In the genomic region with DNA sequence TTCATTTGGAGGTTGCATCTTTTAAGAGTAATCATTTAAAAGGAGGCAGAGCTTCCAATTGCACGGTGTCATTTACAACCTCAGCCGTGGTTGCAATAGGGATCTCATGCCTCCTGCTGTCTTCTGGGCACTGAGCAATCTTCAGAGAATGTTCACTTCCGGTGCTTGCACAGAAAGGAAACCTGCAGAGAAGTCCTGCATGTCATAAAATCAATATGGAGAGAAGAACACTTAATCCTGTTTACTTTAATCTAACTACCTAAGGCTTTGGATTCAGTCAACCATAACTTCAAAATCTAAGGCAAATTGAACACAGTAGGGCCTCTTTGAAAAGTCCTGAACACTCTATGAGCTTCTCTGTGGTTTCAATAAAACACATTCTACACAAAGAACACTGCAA, we compare ENCODE assay signal across 1 cellular context.
TF ChIP-seq lines count a peak whose summit lies in the region.

No MANE protein-coding gene starts in this region.

TF ChIP-seq in HEK293, 187 proteins besides CTCF, POLR2A, EP300 and RAD21 (continued from another document and continues in another):
- TF ChIP-seq, protein P1, sequence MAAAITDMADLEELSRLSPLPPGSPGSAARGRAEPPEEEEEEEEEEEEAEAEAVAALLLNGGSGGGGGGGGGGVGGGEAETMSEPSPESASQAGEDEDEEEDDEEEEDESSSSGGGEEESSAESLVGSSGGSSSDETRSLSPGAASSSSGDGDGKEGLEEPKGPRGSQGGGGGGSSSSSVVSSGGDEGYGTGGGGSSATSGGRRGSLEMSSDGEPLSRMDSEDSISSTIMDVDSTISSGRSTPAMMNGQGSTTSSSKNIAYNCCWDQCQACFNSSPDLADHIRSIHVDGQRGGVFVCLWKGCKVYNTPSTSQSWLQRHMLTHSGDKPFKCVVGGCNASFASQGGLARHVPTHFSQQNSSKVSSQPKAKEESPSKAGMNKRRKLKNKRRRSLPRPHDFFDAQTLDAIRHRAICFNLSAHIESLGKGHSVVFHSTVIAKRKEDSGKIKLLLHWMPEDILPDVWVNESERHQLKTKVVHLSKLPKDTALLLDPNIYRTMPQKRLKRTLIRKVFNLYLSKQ (tag by site-specific recombination; IDR thresholded peaks at IDR 0.05; ENCODE audit: borderline replicate concordance) = no peak
- TF ChIP-seq MEIS1 (CRISPR knock-in tag; IDR thresholded peaks at IDR 0.05; ENCODE audit: borderline replicate concordance) (no peak), ZNF416 (tag by site-specific recombination; IDR thresholded peaks at IDR 0.05) (no peak), ZNF274 (IDR thresholded peaks at IDR 0.05; ENCODE audit: low read length) (no peak), ZNF274 (tag by site-specific recombination; IDR thresholded peaks at IDR 0.05; ENCODE audit: borderline replicate concordance) (no peak), ZNF221 (tag by site-specific recombination; IDR thresholded peaks at IDR 0.05; ENCODE audit: borderline replicate concordance) (peak; percentile 80; the same call in 1 of the 2 replicates), ZNF785 (tag by site-specific recombination; IDR thresholded peaks at IDR 0.05) (no peak), ZBTB7A (tag by site-specific recombination; IDR thresholded peaks at IDR 0.05; ENCODE audit: low read depth) (no peak), ZNF354C (tag by site-specific recombination; IDR thresholded peaks at IDR 0.05; ENCODE audit: borderline replicate concordance, low read depth) (no peak), PRDM1 (tag by site-specific recombination; IDR thresholded peaks at IDR 0.05) (no peak), ZNF239 (tag by site-specific recombination; IDR thresholded peaks at IDR 0.05) (no peak), YY1 (tag by site-specific recombination; IDR thresholded peaks at IDR 0.05) (peak; percentile 71), ZEB2 (tag by site-specific recombination; IDR thresholded peaks at IDR 0.05) (no peak), ZNF585B (tag by site-specific recombination; IDR thresholded peaks at IDR 0.05) (no peak), MZF1 (tag by site-specific recombination; IDR thresholded peaks at IDR 0.05; ENCODE audit: borderline replicate concordance) (peak; percentile 94; the same call in 1 of the 2 replicates), ZNF335 (tag by site-specific recombination; conservative IDR thresholded peaks at IDR 0.05) (peak; percentile 36; the same call in 1 of the 2 replicates), HOXC10 (CRISPR knock-in tag; IDR thresholded peaks at IDR 0.05) (no peak), ZBTB48 (tag by site-specific recombination; IDR thresholded peaks at IDR 0.05) (no peak), GLI2 (tag by site-specific recombination; IDR thresholded peaks at IDR 0.05; ENCODE audit: borderline replicate concordance, low read depth) (0 out of 2 replicates have a peak, but pooled peaks have one; percentile 47), ZNF600 (tag by site-specific recombination; IDR thresholded peaks at IDR 0.05) (peak; percentile 82; the same call in 1 of the 2 replicates), ZNF670 (tag by site-specific recombination; IDR thresholded peaks at IDR 0.05; ENCODE audit: low read depth) (no peak), ZNF140 (tag by site-specific recombination; IDR thresholded peaks at IDR 0.05) (no peak), ZNF423 (tag by site-specific recombination; IDR thresholded peaks at IDR 0.05) (peak; percentile 61; the same call in 1 of the 2 replicates), ZNF391 (tag by site-specific recombination; IDR thresholded peaks at IDR 0.05; ENCODE audit: borderline replicate concordance, low read depth) (no peak), REPIN1 (tag by site-specific recombination; IDR thresholded peaks at IDR 0.05; ENCODE audit: low read depth) (no peak), ZNF211 (tag by site-specific recombination; IDR thresholded peaks at IDR 0.05; ENCODE audit: low read depth) (no peak), ZNF146 (tag by site-specific recombination; IDR thresholded peaks at IDR 0.05) (no peak), ZNF626 (tag by site-specific recombination; IDR thresholded peaks at IDR 0.05) (peak; percentile 61; the same call in 1 of the 2 replicates), ZNF549 (tag by site-specific recombination; IDR thresholded peaks at IDR 0.05) (no peak), ZNF837 (tag by site-specific recombination; IDR thresholded peaks at IDR 0.05) (no peak), ZNF658 (tag by site-specific recombination; IDR thresholded peaks at IDR 0.05) (no peak), KLF7 (tag by site-specific recombination; IDR thresholded peaks at IDR 0.05; ENCODE audit: borderline replicate concordance) (no peak), ZIC2 (tag by site-specific recombination; IDR thresholded peaks at IDR 0.05) (peak; percentile 98), ZNF843 (tag by site-specific recombination; IDR thresholded peaks at IDR 0.05) (peak; percentile 95), GLI4 (tag by site-specific recombination; IDR thresholded peaks at IDR 0.05) (no peak), ZBTB20 (tag by site-specific recombination; IDR thresholded peaks at IDR 0.05) (no peak), ZNF248 (tag by site-specific recombination; IDR thresholded peaks at IDR 0.05) (no peak), ZSCAN30 (tag by site-specific recombination; IDR thresholded peaks at IDR 0.05) (peak; percentile 93), ZNF777 (tag by site-specific recombination; IDR thresholded peaks at IDR 0.05; ENCODE audit: borderline replicate concordance) (no peak), MYNN (tag by site-specific recombination; IDR thresholded peaks at IDR 0.05; ENCODE audit: borderline replicate concordance) (no peak), ZNF610 (tag by site-specific recombination; IDR thresholded peaks at IDR 0.05; ENCODE audit: borderline replicate concordance) (peak; percentile 90), ZNF404 (tag by site-specific recombination; IDR thresholded peaks at IDR 0.05) (no peak), ZNF707 (tag by site-specific recombination; IDR thresholded peaks at IDR 0.05) (no peak), ZNF311 (tag by site-specific recombination; IDR thresholded peaks at IDR 0.05; ENCODE audit: borderline replicate concordance) (no peak)
- TF ChIP-seq, protein P2, sequence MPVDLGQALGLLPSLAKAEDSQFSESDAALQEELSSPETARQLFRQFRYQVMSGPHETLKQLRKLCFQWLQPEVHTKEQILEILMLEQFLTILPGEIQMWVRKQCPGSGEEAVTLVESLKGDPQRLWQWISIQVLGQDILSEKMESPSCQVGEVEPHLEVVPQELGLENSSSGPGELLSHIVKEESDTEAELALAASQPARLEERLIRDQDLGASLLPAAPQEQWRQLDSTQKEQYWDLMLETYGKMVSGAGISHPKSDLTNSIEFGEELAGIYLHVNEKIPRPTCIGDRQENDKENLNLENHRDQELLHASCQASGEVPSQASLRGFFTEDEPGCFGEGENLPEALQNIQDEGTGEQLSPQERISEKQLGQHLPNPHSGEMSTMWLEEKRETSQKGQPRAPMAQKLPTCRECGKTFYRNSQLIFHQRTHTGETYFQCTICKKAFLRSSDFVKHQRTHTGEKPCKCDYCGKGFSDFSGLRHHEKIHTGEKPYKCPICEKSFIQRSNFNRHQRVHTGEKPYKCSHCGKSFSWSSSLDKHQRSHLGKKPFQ (tag by site-specific recombination; IDR thresholded peaks at IDR 0.05) = peak; percentile 92
- TF ChIP-seq, protein P3, sequence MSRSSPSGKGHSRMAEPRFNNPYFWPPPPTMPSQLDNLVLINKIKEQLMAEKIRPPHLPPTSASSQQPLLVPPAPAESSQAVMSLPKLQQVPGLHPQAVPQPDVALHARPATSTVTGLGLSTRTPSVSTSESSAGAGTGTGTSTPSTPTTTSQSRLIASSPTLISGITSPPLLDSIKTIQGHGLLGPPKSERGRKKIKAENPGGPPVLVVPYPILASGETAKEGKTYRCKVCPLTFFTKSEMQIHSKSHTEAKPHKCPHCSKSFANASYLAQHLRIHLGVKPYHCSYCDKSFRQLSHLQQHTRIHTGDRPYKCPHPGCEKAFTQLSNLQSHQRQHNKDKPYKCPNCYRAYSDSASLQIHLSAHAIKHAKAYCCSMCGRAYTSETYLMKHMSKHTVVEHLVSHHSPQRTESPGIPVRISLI (tag by site-specific recombination; IDR thresholded peaks at IDR 0.05) = no peak
- TF ChIP-seq, protein P4, sequence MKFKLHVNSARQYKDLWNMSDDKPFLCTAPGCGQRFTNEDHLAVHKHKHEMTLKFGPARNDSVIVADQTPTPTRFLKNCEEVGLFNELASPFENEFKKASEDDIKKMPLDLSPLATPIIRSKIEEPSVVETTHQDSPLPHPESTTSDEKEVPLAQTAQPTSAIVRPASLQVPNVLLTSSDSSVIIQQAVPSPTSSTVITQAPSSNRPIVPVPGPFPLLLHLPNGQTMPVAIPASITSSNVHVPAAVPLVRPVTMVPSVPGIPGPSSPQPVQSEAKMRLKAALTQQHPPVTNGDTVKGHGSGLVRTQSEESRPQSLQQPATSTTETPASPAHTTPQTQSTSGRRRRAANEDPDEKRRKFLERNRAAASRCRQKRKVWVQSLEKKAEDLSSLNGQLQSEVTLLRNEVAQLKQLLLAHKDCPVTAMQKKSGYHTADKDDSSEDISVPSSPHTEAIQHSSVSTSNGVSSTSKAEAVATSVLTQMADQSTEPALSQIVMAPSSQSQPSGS (tag by site-specific recombination; IDR thresholded peaks at IDR 0.05; ENCODE audit: low read depth) = no peak
- TF ChIP-seq, protein P5, sequence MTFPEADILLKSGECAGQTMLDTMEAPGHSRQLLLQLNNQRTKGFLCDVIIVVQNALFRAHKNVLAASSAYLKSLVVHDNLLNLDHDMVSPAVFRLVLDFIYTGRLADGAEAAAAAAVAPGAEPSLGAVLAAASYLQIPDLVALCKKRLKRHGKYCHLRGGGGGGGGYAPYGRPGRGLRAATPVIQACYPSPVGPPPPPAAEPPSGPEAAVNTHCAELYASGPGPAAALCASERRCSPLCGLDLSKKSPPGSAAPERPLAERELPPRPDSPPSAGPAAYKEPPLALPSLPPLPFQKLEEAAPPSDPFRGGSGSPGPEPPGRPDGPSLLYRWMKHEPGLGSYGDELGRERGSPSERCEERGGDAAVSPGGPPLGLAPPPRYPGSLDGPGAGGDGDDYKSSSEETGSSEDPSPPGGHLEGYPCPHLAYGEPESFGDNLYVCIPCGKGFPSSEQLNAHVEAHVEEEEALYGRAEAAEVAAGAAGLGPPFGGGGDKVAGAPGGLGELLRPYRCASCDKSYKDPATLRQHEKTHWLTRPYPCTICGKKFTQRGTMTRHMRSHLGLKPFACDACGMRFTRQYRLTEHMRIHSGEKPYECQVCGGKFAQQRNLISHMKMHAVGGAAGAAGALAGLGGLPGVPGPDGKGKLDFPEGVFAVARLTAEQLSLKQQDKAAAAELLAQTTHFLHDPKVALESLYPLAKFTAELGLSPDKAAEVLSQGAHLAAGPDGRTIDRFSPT (tag by site-specific recombination; IDR thresholded peaks at IDR 0.05) = 0 out of 2 replicates have a peak, but pooled peaks have one; percentile 19
- TF ChIP-seq, protein P6, sequence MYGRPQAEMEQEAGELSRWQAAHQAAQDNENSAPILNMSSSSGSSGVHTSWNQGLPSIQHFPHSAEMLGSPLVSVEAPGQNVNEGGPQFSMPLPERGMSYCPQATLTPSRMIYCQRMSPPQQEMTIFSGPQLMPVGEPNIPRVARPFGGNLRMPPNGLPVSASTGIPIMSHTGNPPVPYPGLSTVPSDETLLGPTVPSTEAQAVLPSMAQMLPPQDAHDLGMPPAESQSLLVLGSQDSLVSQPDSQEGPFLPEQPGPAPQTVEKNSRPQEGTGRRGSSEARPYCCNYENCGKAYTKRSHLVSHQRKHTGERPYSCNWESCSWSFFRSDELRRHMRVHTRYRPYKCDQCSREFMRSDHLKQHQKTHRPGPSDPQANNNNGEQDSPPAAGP (tag by site-specific recombination; IDR thresholded peaks at IDR 0.05) = no peak
- TF ChIP-seq, protein P7, sequence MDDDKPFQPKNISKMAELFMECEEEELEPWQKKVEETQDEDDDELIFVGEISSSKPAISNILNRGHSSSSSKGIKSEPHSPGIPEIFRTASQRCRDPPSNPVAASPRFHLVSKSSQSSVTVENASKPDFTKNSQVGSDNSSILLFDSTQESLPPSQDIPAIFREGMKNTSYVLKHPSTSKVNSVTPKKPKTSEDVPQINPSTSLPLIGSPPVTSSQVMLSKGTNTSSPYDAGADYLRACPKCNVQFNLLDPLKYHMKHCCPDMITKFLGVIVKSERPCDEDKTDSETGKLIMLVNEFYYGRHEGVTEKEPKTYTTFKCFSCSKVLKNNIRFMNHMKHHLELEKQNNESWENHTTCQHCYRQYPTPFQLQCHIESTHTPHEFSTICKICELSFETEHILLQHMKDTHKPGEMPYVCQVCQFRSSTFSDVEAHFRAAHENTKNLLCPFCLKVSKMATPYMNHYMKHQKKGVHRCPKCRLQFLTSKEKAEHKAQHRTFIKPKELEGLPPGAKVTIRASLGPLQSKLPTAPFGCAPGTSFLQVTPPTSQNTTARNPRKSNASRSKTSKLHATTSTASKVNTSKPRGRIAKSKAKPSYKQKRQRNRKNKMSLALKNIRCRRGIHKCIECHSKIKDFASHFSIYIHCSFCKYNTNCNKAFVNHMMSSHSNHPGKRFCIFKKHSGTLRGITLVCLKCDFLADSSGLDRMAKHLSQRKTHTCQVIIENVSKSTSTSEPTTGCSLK (tag by site-specific recombination; IDR thresholded peaks at IDR 0.05) = no peak
- TF ChIP-seq, protein P8, sequence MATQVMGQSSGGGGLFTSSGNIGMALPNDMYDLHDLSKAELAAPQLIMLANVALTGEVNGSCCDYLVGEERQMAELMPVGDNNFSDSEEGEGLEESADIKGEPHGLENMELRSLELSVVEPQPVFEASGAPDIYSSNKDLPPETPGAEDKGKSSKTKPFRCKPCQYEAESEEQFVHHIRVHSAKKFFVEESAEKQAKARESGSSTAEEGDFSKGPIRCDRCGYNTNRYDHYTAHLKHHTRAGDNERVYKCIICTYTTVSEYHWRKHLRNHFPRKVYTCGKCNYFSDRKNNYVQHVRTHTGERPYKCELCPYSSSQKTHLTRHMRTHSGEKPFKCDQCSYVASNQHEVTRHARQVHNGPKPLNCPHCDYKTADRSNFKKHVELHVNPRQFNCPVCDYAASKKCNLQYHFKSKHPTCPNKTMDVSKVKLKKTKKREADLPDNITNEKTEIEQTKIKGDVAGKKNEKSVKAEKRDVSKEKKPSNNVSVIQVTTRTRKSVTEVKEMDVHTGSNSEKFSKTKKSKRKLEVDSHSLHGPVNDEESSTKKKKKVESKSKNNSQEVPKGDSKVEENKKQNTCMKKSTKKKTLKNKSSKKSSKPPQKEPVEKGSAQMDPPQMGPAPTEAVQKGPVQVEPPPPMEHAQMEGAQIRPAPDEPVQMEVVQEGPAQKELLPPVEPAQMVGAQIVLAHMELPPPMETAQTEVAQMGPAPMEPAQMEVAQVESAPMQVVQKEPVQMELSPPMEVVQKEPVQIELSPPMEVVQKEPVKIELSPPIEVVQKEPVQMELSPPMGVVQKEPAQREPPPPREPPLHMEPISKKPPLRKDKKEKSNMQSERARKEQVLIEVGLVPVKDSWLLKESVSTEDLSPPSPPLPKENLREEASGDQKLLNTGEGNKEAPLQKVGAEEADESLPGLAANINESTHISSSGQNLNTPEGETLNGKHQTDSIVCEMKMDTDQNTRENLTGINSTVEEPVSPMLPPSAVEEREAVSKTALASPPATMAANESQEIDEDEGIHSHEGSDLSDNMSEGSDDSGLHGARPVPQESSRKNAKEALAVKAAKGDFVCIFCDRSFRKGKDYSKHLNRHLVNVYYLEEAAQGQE (tag by site-specific recombination; IDR thresholded peaks at IDR 0.05) = no peak
- TF ChIP-seq, protein P9, sequence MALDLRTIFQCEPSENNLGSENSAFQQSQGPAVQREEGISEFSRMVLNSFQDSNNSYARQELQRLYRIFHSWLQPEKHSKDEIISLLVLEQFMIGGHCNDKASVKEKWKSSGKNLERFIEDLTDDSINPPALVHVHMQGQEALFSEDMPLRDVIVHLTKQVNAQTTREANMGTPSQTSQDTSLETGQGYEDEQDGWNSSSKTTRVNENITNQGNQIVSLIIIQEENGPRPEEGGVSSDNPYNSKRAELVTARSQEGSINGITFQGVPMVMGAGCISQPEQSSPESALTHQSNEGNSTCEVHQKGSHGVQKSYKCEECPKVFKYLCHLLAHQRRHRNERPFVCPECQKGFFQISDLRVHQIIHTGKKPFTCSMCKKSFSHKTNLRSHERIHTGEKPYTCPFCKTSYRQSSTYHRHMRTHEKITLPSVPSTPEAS (tag by site-specific recombination; IDR thresholded peaks at IDR 0.05) = no peak
